Comparison of ENCODE assay signal across 17 cellular contexts in the genomic region with DNA sequence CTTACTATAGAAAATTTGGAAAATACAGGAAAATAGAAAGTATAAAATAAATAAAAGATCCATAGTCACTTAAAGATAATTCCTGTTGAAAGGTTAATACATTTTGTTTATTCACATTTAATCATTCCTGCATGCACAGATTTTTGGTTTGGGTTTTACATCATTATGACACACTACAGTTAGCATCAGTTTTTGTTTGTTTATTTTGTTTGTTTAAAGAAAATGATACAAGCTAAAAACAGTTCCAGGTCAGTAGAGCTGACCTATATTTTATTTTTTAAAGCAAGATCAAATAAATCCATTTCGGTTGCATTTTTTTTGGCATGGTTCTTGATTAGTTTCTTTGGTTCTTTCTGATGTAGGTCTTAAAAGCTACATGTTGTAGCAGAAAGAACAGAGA.
"Had no signal": no experiment of that assay in that cellular context is flagged by ENCODE, and none has a peak within 500 bp of the region (broad histone marks: within the 10 kb centered on the region; RNA-seq: fewer than 3 reads in every experiment).

No MANE protein-coding gene starts in this region.

- H3K36me3 ChIP-seq: esophagus muscularis mucosa, left lung, lower lobe of right lung, tibial nerve, upper lobe of right lung had no signal

- H3K9me3 ChIP-seq: esophagus muscularis mucosa, left lung, lower lobe of right lung, testis, tibial nerve, upper lobe of right lung had no signal

- H3K4me3 ChIP-seq: esophagus muscularis mucosa, left lung, lower lobe of right lung, testis, tibial nerve, upper lobe of right lung had no signal

- H3K27me3 ChIP-seq: esophagus muscularis mucosa, foreskin keratinocyte, left lung, testis, tibial nerve, upper lobe of right lung had no signal

- DNase-seq: cortex of kidney; effector memory CD4-positive, alpha-beta T cell; foreskin keratinocyte; head of caudate nucleus; hippocampal formation; left lung; lower lobe of right lung; natural killer cell; posterior cingulate gyrus; stimulated activated CD4-positive, alpha-beta T cell treated with anti-CD3 and anti-CD28 coated beads, Interleukin-2, amount 100 ng/mL, for 24 hours; stimulated activated CD4-positive, alpha-beta T cell treated with anti-CD3 and anti-CD28 coated beads, Interleukin-4, amount 100 ng/mL, for 4 hours; stimulated activated naive B cell treated with anti-CD40 and anti-IgM and Interleukin-4, amounts not matched to agents 10 μg/mL and 1 μg/mL and 100 μg/mL, for 72 hours; stimulated activated naive CD8-positive, alpha-beta T cell treated with anti-CD3 and anti-CD28 coated beads, Interleukin-15, amount 100 ng/mL, for 72 hours; testis; upper lobe of right lung had no signal

- H3K27ac ChIP-seq: esophagus muscularis mucosa, foreskin keratinocyte, left lung, lower lobe of right lung, testis, tibial nerve, upper lobe of right lung had no signal

- H3K4me1 ChIP-seq: esophagus muscularis mucosa, left lung, lower lobe of right lung, testis, upper lobe of right lung had no signal
